16 cellular contexts compared by ENCODE assay signal in the genomic region with DNA sequence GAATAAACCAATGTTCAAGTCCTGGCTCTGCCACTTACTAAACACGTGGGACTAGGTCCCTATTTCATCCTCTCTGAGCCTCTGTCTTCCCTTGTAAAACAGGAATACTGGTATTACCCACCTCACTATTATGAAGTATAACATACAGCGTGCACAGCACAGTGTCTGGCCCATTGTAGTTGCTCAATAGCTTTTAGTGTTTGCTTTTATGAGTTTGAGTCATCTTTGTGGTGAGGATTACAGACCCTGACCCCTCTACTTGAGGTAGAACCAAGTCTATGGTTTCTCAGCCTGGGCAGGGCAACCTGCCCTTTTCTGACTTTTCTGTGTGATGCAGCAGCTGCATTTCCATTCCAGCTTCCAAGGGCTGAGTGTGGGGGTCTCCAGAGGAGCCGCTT. TPM values are rescaled to one million over a fixed set of nuclear protein-coding genes. Genes with fewer than 3 reads are reported as not detected.
A peak's percentile ranks its signal among the peaks of the same experiment; 100 is the strongest.
DNase-seq lines count a peak whose midpoint lies in the region; ATAC-seq, FAIRE-seq and TF ChIP-seq lines count a peak whose summit lies in the region.
"Had no signal": no experiment of that assay in that cellular context is flagged by ENCODE, and none has a peak within 500 bp of the region (broad histone marks: within the 10 kb centered on the region; RNA-seq: fewer than 3 reads in every experiment).

No MANE protein-coding gene starts in this region.

- POLR2A ChIA-PET in A549 (lab: Yijun Ruan, JAX), result no interaction called here

- H3K27ac ChIP-seq in A549 (peak overlapping the region; percentile 39 to 67; a peak in 5 of 6 replicates), SJCRH30 (peak overlapping the region; percentile 33)
- H3K27ac ChIP-seq: ascending aorta, esophagus muscularis mucosa had no signal

- no peak overlapping the region for H3K4me3 ChIP-seq in A549
- no peak overlapping the region for H3K4me3 ChIP-seq in HFF-Myc (replicated peaks; ENCODE audit: low read depth, low read length)
- no peak overlapping the region for H3K4me3 ChIP-seq in SJCRH30
- no peak overlapping the region for H3K4me3 ChIP-seq in foreskin fibroblast (ENCODE audit: low read depth in 1 of 2, low read length in 2 of 2)
- H3K4me3 ChIP-seq: ascending aorta, esophagus muscularis mucosa had no signal

- H3K4me1 ChIP-seq in A549 (peaks cover 42% of the 10 kb centered on the region), SJCRH30 (peaks cover 24% of the 10 kb centered on the region)
- H3K4me1 ChIP-seq: ascending aorta, esophagus muscularis mucosa had no signal

- peak overlapping the region; percentile 61 for H3K4me2 ChIP-seq in A549

- FAIRE-seq in A549 (lab: Jason Lieb, UNC), result no peak
- FAIRE-seq: H1, keratinocyte had no signal

- peak in 1 of 2 experiments; percentile 42 for DNase-seq in A549 (ENCODE audit: low read depth in 1 of 2, low spot score in 1 of 2)
- DNase-seq in HFF-Myc (ENCODE audit: extremely low read depth, low read depth), result peak; percentile 87
- DNase-seq in SJCRH30, result peak; percentile 39 to 46
- DNase-seq in foreskin fibroblast, result peak; percentile 64 to 77
- DNase-seq in hepatic stellate cell (ENCODE audit: low spot score), result no peak
- DNase-seq in COR-L47 (lab: John Stamatoyannopoulos, UW), result no peak
- DNase-seq in DMS114 treated with DMSO at 0.1 percent for 48 hours (lab: John Stamatoyannopoulos, UW; ENCODE audit: unreplicated experiment), result no peak
- DNase-seq: activated CD8-positive, alpha-beta memory T cell treated with anti-CD3 and anti-CD28 coated beads, Interleukin-2, amount 50 U/mL, for 4 hours; C1 segment of cervical spinal cord; NCI-H1048; stimulated activated CD4-positive, alpha-beta T cell treated with anti-CD3 and anti-CD28 coated beads, Interleukin-4, amount 100 ng/mL, for 1 hour had no signal

- CTCF ChIA-PET in A549 (lab: Yijun Ruan, JAX), result interaction anchor here (3.6 kb wide), 1 partner anchor 64 kb away, joined by 8 read pairs; no protein-coding TSS in a partner anchor

- no peaks in the 10 kb centered on the region for H3K27me3 ChIP-seq in SJCRH30
- H3K27me3 ChIP-seq: ascending aorta had no signal

- no peaks in the 10 kb centered on the region for H3K9me3 ChIP-seq in A549
- no peaks in the 10 kb centered on the region for H3K9me3 ChIP-seq in SJCRH30 (replicated peaks)
- H3K9me3 ChIP-seq: ascending aorta, esophagus muscularis mucosa had no signal

- TF ChIP-seq CTCF in A549 (IDR thresholded peaks at IDR 0.05) (no peak), HFF-Myc (IDR thresholded peaks at IDR 0.05; ENCODE audit: low read depth, low read length, missing control alignments) (no peak), foreskin fibroblast (IDR thresholded peaks at IDR 0.05; ENCODE audit: low read depth, low read length) (no peak)

- no peak for TF ChIP-seq RAD21 in A549 (conservative IDR thresholded peaks at IDR 0.05 in 1 of 2, IDR thresholded peaks at IDR 0.05 in 1 of 2)

- 21% methylated on average over 3 of the region's 3 CpGs for WGBS in A549 (ENCODE audit: missing lambda C conversion rate)

- ATAC-seq in A549, result peak; percentile 48 to 80; a peak in 5 of 6 replicates
- no peak for ATAC-seq in HG03520 (IDR thresholded peaks at IDR 0.05; ENCODE audit: unreplicated experiment)

- TF ChIP-seq EP300 in A549 (IDR thresholded peaks at IDR 0.05), result no peak

- no peaks in the 10 kb centered on the region for H3K36me3 ChIP-seq in SJCRH30
- H3K36me3 ChIP-seq: ascending aorta, esophagus muscularis mucosa had no signal

- TF ChIP-seq POLR2A in A549 (IDR thresholded peaks at IDR 0.05; ENCODE audit: low read length), result no peak

TF ChIP-seq in A549, 52 proteins besides CTCF, POLR2A, EP300 and RAD21:
- TF ChIP-seq CEBPB (IDR thresholded peaks at IDR 0.05) (peak; percentile 64 to 80), FOSB (CRISPR knock-in tag; IDR thresholded peaks at IDR 0.05) (no peak)

RNA-seq across cellular contexts. Expression of a gene that starts 16.5 kb away (rescaled TPM):
- polyA plus RNA-seq in A549 (2011; rRNA removed) (6.9 and 9.3 TPM in 2 replicates), A549 (2017; fragmentation: RNase III; extraction: RNeasy Plus Mini Kit Qiagen cat#74134 plus additional on column Dnase treatment) (7.8 to 12.1 TPM (median 8.6 TPM) in 3 replicates)
- 5.0 and 5.4 TPM in 2 replicates for polyA plus RNA-seq in A549 (2012; cell fraction: cytosol; rRNA removed)
- 14.6 and 18.2 TPM in 2 replicates for polyA plus RNA-seq in A549 (2012; cell fraction: nucleus; rRNA removed)
- 9.9 and 10.5 TPM in 2 replicates for polyA minus RNA-seq in A549 (2011; rRNA and poly(A)+ RNA removed)
- 7.2 and 10.0 TPM in 2 replicates for total RNA-seq in SJCRH30 (2014; rRNA removed; shearing (Covaris generic))

RNA-seq across cellular contexts. Expression of a gene that starts 23.4 kb away (rescaled TPM):
- 37.3 and 44.3 TPM in 2 replicates for polyA plus RNA-seq in A549 (2011; rRNA removed)
- polyA plus RNA-seq in A549 (2012; cell fraction: cytosol; rRNA removed), result 54.1 and 66.7 TPM in 2 replicates
- 29.8 and 38.9 TPM in 2 replicates for polyA plus RNA-seq in A549 (2012; cell fraction: nucleus; rRNA removed)
- 33.5 to 36.3 TPM (median 36.0 TPM) in 3 replicates for polyA plus RNA-seq in A549 (2017; fragmentation: RNase III; extraction: RNeasy Plus Mini Kit Qiagen cat#74134 plus additional on column Dnase treatment)
- 35.9 and 52.2 TPM in 2 replicates for polyA minus RNA-seq in A549 (2011; rRNA and poly(A)+ RNA removed)
- 52.2 and 63.4 TPM in 2 replicates for total RNA-seq in SJCRH30 (2014; rRNA removed; shearing (Covaris generic))

Comparison
In these comparisons a context has a peak if more than half of its experiments do, and no peak if none do; other contexts are left out.
1. DNase-seq: peak in HFF-Myc (single experiment), SJCRH30 (2 of 2) and foreskin fibroblast (2 of 2); none in hepatic stellate cell (single experiment), COR-L47 (single experiment) and DMS114 treated with DMSO at 0.1 percent for 48 hours (single experiment).